ENCODE assay signal across 9 cellular contexts in genomic region chr22:36781656-36782627, GRCh38. TPM values are rescaled to one million over a fixed set of nuclear protein-coding genes. Genes with fewer than 3 reads are reported as not detected.
DNase-seq lines count a peak whose midpoint lies in the region; ATAC-seq and TF ChIP-seq lines count a peak whose summit lies in the region.
"Had no signal": no experiment of that assay in that cellular context is flagged by ENCODE, and none has a peak within 500 bp of the region (broad histone marks: within the 10 kb centered on the region; RNA-seq: fewer than 3 reads in every experiment).

No MANE protein-coding gene starts in this region.

- H3K4me1 ChIP-seq in left lung = peaks cover 0 to 11% of the 10 kb centered on the region in 2 donors

- H3K27ac Mint-ChIP-seq in HFFc6 = peak overlapping the region; percentile 53; the same call in 1 of the 2 replicates

- H3K4me3 ChIP-seq in choroid plexus epithelial cell (ENCODE audit: low read depth, low read length) (no peak overlapping the region), left lung (no peak overlapping the region)

- peaks cover 0 to 40% of the 10 kb centered on the region in 2 donors for H3K27me3 ChIP-seq in left lung

- intact Hi-C loops in left lung (cut with DNase I) = loop anchor here in 1 of 2 donors (5.0 kb wide), 2 partner anchors 65 to 195 kb away; no protein-coding TSS in a partner anchor

- H3K4me3 Mint-ChIP-seq in HFFc6 = no peak overlapping the region

- no peaks in the 10 kb centered on the region for H3K9me3 ChIP-seq in left lung

- DNase-seq in ELR (ENCODE audit: low read depth) (peak; percentile 95), HFFc6 (peak; percentile 88), NCI-H2227 (lab: John Stamatoyannopoulos, UW; ENCODE audit: unreplicated experiment) (peak; percentile 72), choroid plexus epithelial cell (ENCODE audit: low read depth) (peak; percentile 86), left lung (peak; percentile 82 to 95), NCI-H146 treated with DMSO at 0.1 percent for 48 hours (lab: John Stamatoyannopoulos, UW; ENCODE audit: unreplicated experiment) (no peak)
- peak; percentile 93 for DNase-seq in activated CD4-positive, alpha-beta T cell treated with anti-CD3 and anti-CD28 coated beads for 48 hours
- peak; percentile 76 for DNase-seq in stimulated activated CD4-positive, alpha-beta T cell treated with anti-CD3 and anti-CD28 coated beads, Interleukin-2, amount 100 ng/mL, for 4 hours (ENCODE audit: low read depth)

- H3K27ac ChIP-seq in left lung = no peak overlapping the region

- ATAC-seq in left lung = peak; percentile 99

- peaks cover 13% of the 10 kb centered on the region for H3K4me1 Mint-ChIP-seq in HFFc6 (ENCODE audit: low read depth)

- peak; percentile 96 for TF ChIP-seq CTCF in HFFc6 (IDR thresholded peaks at IDR 0.05)
- peak; percentile 88 for TF ChIP-seq CTCF in choroid plexus epithelial cell (conservative IDR thresholded peaks at IDR 0.05; ENCODE audit: low read depth, low read length)
- peak; percentile 82 to 98 for TF ChIP-seq CTCF in left lung (IDR thresholded peaks at IDR 0.05)

- H3K27me3 Mint-ChIP-seq in HFFc6 (ENCODE audit: insufficient read depth) = peaks cover 42% of the 10 kb centered on the region

- H3K36me3 Mint-ChIP-seq in HFFc6 (ENCODE audit: low read depth) = no peaks in the 10 kb centered on the region

- no peaks in the 10 kb centered on the region for H3K9me3 Mint-ChIP-seq in HFFc6

- no peaks in the 10 kb centered on the region for H3K36me3 ChIP-seq in left lung

RNA-seq across cellular contexts. Expression of gene IFT27, which starts 6.0 kb away (rescaled TPM):
- total RNA-seq in HFFc6 (2021; fragmentation: NEBNext Ultra II Directional; extraction: Animal tissue kit (Norgen Biotek cat#: 25700)) = 10 to 100 TPM; 14.4 to 22.0 (median 17.5) TPM
- 10 to 100 TPM; 24.5 to 28.0 TPM for total RNA-seq in left lung

RNA-seq across cellular contexts. Expression of gene PVALB, which starts 34.9 kb away (rescaled TPM):
- not detected for total RNA-seq in HFFc6 (2021; fragmentation: NEBNext Ultra II Directional; extraction: Animal tissue kit (Norgen Biotek cat#: 25700))
- total RNA-seq in left lung = under 1 TPM; 0.70 to 0.76 TPM
- total RNA-seq: temporal lobe had no signal
